ENCODE assay signal across 8 cellular contexts in the genomic region with DNA sequence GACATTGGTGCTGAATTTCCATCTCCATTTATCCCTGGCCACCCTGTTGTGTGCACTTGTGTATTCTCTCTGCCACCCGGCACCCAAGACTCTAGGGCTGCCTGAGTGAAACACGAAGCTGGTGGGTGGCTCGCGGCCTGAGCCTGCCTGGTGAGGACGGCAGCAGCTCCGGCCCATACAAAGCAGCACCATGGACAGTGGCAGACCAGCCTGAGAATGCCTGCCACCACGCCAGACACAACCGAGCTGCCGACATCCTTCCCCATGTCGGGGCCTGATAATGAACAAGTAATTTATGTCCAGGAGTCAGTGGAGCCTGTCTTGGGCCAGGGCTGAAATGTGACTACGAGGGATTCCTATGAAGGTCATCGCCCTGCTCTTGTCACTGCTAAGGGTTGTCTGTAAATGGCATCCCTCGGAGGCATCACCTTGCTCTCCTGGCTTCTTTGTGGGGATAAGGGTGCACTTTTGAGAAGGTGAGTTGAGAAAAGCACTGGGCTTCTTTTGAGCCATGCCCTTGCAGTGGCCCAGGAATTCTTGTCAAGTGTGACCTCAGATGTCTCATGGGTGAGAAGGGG.
DNase-seq lines count a peak whose midpoint lies in the region; ATAC-seq and TF ChIP-seq lines count a peak whose summit lies in the region.

No MANE protein-coding gene starts in this region.

- TF ChIP-seq CTCF in smooth muscle cell (IDR thresholded peaks at IDR 0.05; ENCODE audit: borderline replicate concordance, insufficient read depth, poor library complexity, severe bottlenecking): no peak

- no peaks in the 10 kb centered on the region for H3K9me3 ChIP-seq in smooth muscle cell (replicated peaks; ENCODE audit: low read depth)

- no peak overlapping the region for H3K27ac ChIP-seq in smooth muscle cell (ENCODE audit: low read depth)

- intact Hi-C loops in activated CD4-positive, alpha-beta T cell treated with anti-CD3 and anti-CD28 coated beads for 36 hours (cut with DNase I, micrococcal nuclease): no loop called here

- no peaks in the 10 kb centered on the region for H3K36me3 ChIP-seq in smooth muscle cell (ENCODE audit: low read depth)

- no peak overlapping the region for H3K4me3 ChIP-seq in smooth muscle cell

- no peak overlapping the region for H3K4me2 ChIP-seq in smooth muscle cell

- 35% methylated on average over 13 of the region's 13 CpGs for WGBS in smooth muscle cell (ENCODE audit: low lambda C conversion rate)

- H3K79me2 ChIP-seq in smooth muscle cell (ENCODE audit: low read depth): no peaks in the 10 kb centered on the region

- H3K27me3 Mint-ChIP-seq in activated CD4-positive, alpha-beta T cell treated with anti-CD3 and anti-CD28 coated beads for 36 hours: peaks cover 31% of the 10 kb centered on the region

- H3F3A ChIP-seq in smooth muscle cell (ENCODE audit: low read depth): no peaks in the 10 kb centered on the region

- H3K9me3 Mint-ChIP-seq in activated CD4-positive, alpha-beta T cell treated with anti-CD3 and anti-CD28 coated beads for 36 hours (ENCODE audit: low read depth): no peaks in the 10 kb centered on the region

- no peak overlapping the region for H3K27ac Mint-ChIP-seq in activated CD4-positive, alpha-beta T cell treated with anti-CD3 and anti-CD28 coated beads for 36 hours

- ATAC-seq in activated CD4-positive, alpha-beta T cell treated with anti-CD3 and anti-CD28 coated beads for 36 hours: peak; percentile 53
- ATAC-seq in HG02852 (IDR thresholded peaks at IDR 0.05; ENCODE audit: unreplicated experiment): no peak

- no peaks in the 10 kb centered on the region for H3K36me3 Mint-ChIP-seq in activated CD4-positive, alpha-beta T cell treated with anti-CD3 and anti-CD28 coated beads for 36 hours (ENCODE audit: low read depth)

- no peak overlapping the region for H3K9ac ChIP-seq in smooth muscle cell (ENCODE audit: low read depth)

- DNase-seq in activated CD4-positive, alpha-beta T cell treated with anti-CD3 and anti-CD28 coated beads for 36 hours: peak; percentile 64
- no peak for DNase-seq in activated CD4-positive, alpha-beta T cell treated with anti-CD3 and anti-CD28 coated beads for 1 hour
- DNase-seq in SK-N-DZ (ENCODE audit: low spot score) (peak; percentile 36), fibroblast of peridontal ligament (ENCODE audit: extremely low read depth) (peak; percentile 41), smooth muscle cell (lab: John Stamatoyannopoulos, UW; ENCODE audit: unreplicated experiment) (peak; percentile 35), NCI-H1694 (lab: John Stamatoyannopoulos, UW) (no peak), NCI-H1930 (lab: John Stamatoyannopoulos, UW) (no peak)

- H4K20me1 ChIP-seq in smooth muscle cell (ENCODE audit: low read depth): no peaks in the 10 kb centered on the region

- H3K27me3 ChIP-seq in smooth muscle cell (ENCODE audit: low read depth): peaks cover 58% of the 10 kb centered on the region

- no peak overlapping the region for H3K4me3 Mint-ChIP-seq in activated CD4-positive, alpha-beta T cell treated with anti-CD3 and anti-CD28 coated beads for 36 hours

- POLR2A ChIA-PET in activated CD4-positive, alpha-beta T cell treated with anti-CD3 and anti-CD28 coated beads for 36 hours (lab: Charles Lee): no interaction called here

- no peaks in the 10 kb centered on the region for H3K4me1 ChIP-seq in smooth muscle cell (ENCODE audit: low read depth)

- CTCF ChIA-PET in activated CD4-positive, alpha-beta T cell treated with anti-CD3 and anti-CD28 coated beads for 36 hours (lab: Charles Lee): interaction anchor here (1.1 kb wide), 1 partner anchor 20 kb away, joined by 3 read pairs; no protein-coding TSS in a partner anchor

- no peaks in the 10 kb centered on the region for H3K4me1 Mint-ChIP-seq in activated CD4-positive, alpha-beta T cell treated with anti-CD3 and anti-CD28 coated beads for 36 hours

- no peak overlapping the region for H2AFZ ChIP-seq in smooth muscle cell (ENCODE audit: low read depth)

Comparison
In these comparisons a context has a peak if more than half of its experiments do, and no peak if none do; other contexts are left out.
1. DNase-seq: peak in activated CD4-positive, alpha-beta T cell treated with anti-CD3 and anti-CD28 coated beads for 36 hours (single experiment), SK-N-DZ (single experiment), fibroblast of peridontal ligament (single experiment) and smooth muscle cell (single experiment); none in activated CD4-positive, alpha-beta T cell treated with anti-CD3 and anti-CD28 coated beads for 1 hour (single experiment), NCI-H1694 (single experiment) and NCI-H1930 (0 of 2).